In the genomic region with DNA sequence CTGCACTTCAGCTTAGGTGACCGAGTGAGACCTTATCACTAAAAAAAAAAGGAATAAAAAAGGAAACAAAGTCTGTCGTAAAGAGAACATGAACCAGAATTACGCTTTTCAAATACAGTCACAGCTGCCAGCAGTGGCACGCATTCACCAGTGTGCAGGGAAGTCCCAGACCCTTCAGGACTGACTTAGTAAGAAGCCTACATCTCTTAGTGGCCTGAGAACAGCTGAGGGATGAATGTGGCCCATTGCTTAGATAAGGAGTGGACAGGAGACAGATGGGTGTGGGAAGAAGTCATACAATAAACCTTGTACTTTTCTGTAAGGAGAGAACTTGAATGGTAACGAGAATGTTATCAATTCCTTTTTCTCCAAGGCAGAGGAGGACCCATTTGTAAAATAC, we compare ENCODE assay signal across 20 cellular contexts.
A peak's percentile ranks its signal among the peaks of the same experiment; 100 is the strongest.
DNase-seq lines count a peak whose midpoint lies in the region; ATAC-seq and TF ChIP-seq lines count a peak whose summit lies in the region.
"Had no signal": no experiment of that assay in that cellular context is flagged by ENCODE, and none has a peak within 500 bp of the region (broad histone marks: within the 10 kb centered on the region; RNA-seq: fewer than 3 reads in every experiment).

No MANE protein-coding gene starts in this region.

- TF ChIP-seq EP300 in suprapubic skin (IDR thresholded peaks at IDR 0.05), result no peak

- H3K9me3 ChIP-seq in ascending aorta, result no peaks in the 10 kb centered on the region
- no peaks in the 10 kb centered on the region for H3K9me3 ChIP-seq in suprapubic skin
- H3K9me3 ChIP-seq in breast epithelium, result no peaks in the 10 kb centered on the region

- WGBS in suprapubic skin, result 76% methylated on average over 5 of the region's 5 CpGs

- intact Hi-C loops in ascending aorta (cut with DNase I) (loop anchor here (5.0 kb wide), 1 partner anchor 121 kb away; no protein-coding TSS in a partner anchor), Right ventricle myocardium superior (cut with DNase I) (no loop called here), breast epithelium (cut with DNase I; ENCODE audit: low total_unique reads) (loop anchor here (5.0 kb wide), 1 partner anchor 206 kb away; no protein-coding TSS in a partner anchor)

- TF ChIP-seq POLR2A in suprapubic skin (IDR thresholded peaks at IDR 0.05) (no peak), breast epithelium (IDR thresholded peaks at IDR 0.05) (no peak)

- H3K27me3 ChIP-seq in ascending aorta (no peaks in the 10 kb centered on the region), suprapubic skin (no peaks in the 10 kb centered on the region), breast epithelium (no peaks in the 10 kb centered on the region)

- H3K36me3 Mint-ChIP-seq in mesothelial cell of epicardium, result no peaks in the 10 kb centered on the region

- no peaks in the 10 kb centered on the region for H3K9me3 Mint-ChIP-seq in mesothelial cell of epicardium
- H3K9me3 Mint-ChIP-seq: CD8-positive, alpha-beta memory T cell had no signal

- ATAC-seq in Right ventricle myocardium superior (ENCODE audit: poor library complexity), result peak; percentile 45
- ATAC-seq in GM18520 (IDR thresholded peaks at IDR 0.05; ENCODE audit: unreplicated experiment), result no peak
- ATAC-seq in HG02852 (IDR thresholded peaks at IDR 0.05; ENCODE audit: unreplicated experiment), result no peak

- TF ChIP-seq CTCF in ascending aorta (IDR thresholded peaks at IDR 0.05) (no peak), mesothelial cell of epicardium (IDR thresholded peaks at IDR 0.05; ENCODE audit: unreplicated experiment) (no peak), suprapubic skin (IDR thresholded peaks at IDR 0.05) (no peak), breast epithelium (IDR thresholded peaks at IDR 0.05) (no peak)

- DNase-seq in ascending aorta (ENCODE audit: low spot score in 2 of 2), result no peak
- DNase-seq in Right ventricle myocardium superior, result peak; percentile 42
- no peak for DNase-seq in mesothelial cell of epicardium (ENCODE audit: low spot score in 2 of 2, unreplicated experiment in 2 of 2)
- DNase-seq in suprapubic skin (ENCODE audit: low spot score in 2 of 2), result no peak
- no peak for DNase-seq in islet precursor cell
- no peak for DNase-seq in breast epithelium (ENCODE audit: low spot score in 2 of 2)
- DNase-seq: CD8-positive, alpha-beta memory T cell; DMS53; GDM1; Karpas-422; MV-4-11; NCI-H1105 treated with DMSO at 0.1 percent for 48 hours; NCI-H2029 treated with DMSO at 0.1 percent for 48 hours; NCI-H226; NCI-H510A treated with DMSO at 0.1 percent for 48 hours; NCI-H748 treated with DMSO at 0.1 percent for 48 hours; NK-92 treated with Interleukin-12 subunit alpha and Interleukin-12 subunit beta, amount 100 ng/mL, for 24 hours had no signal

- H3K27me3 Mint-ChIP-seq in mesothelial cell of epicardium (ENCODE audit: low read depth), result no peaks in the 10 kb centered on the region

- H3K36me3 ChIP-seq in ascending aorta, result no peaks in the 10 kb centered on the region
- no peaks in the 10 kb centered on the region for H3K36me3 ChIP-seq in suprapubic skin
- H3K36me3 ChIP-seq in breast epithelium, result no peaks in the 10 kb centered on the region

- peaks cover 49% of the 10 kb centered on the region for H3K4me1 Mint-ChIP-seq in mesothelial cell of epicardium
- H3K4me1 Mint-ChIP-seq: CD8-positive, alpha-beta memory T cell had no signal

- H3K4me3 Mint-ChIP-seq in mesothelial cell of epicardium, result no peak overlapping the region
- H3K4me3 Mint-ChIP-seq: CD8-positive, alpha-beta memory T cell had no signal

- peak overlapping the region; percentile 91 for H3K27ac Mint-ChIP-seq in mesothelial cell of epicardium
- H3K27ac Mint-ChIP-seq: CD8-positive, alpha-beta memory T cell had no signal

- H3K27ac ChIP-seq in ascending aorta (peak overlapping the region; percentile 95 to 98), suprapubic skin (peak overlapping the region; percentile 59), breast epithelium (peak overlapping the region in 1 of 2 donors; percentile 55)
- H3K27ac ChIP-seq: C4-2B had no signal

- H3K4me3 ChIP-seq in ascending aorta, result no peak overlapping the region
- H3K4me3 ChIP-seq in suprapubic skin, result no peak overlapping the region
- H3K4me3 ChIP-seq in breast epithelium, result no peak overlapping the region

- H3K4me1 ChIP-seq in ascending aorta, result peaks cover 23 to 60% of the 10 kb centered on the region in 2 donors
- peaks cover 30% of the 10 kb centered on the region for H3K4me1 ChIP-seq in suprapubic skin
- no peaks in the 10 kb centered on the region for H3K4me1 ChIP-seq in breast epithelium
